8 cellular contexts compared by ENCODE assay signal in genomic region chr12:33605776-33606175, GRCh38.
DNase-seq lines count a peak whose midpoint lies in the region; ATAC-seq and TF ChIP-seq lines count a peak whose summit lies in the region.

No MANE protein-coding gene starts in this region.

- no peak overlapping the region for H2AFZ ChIP-seq in OCI-LY7 (ENCODE audit: low read length)

- H4K20me1 ChIP-seq in OCI-LY7 (ENCODE audit: insufficient read depth, low read length): no peaks in the 10 kb centered on the region

- H3K27ac Mint-ChIP-seq in stimulated activated naive B cell treated with anti-CD40 and anti-IgM and Interleukin-4, amounts not matched to agents 10 μg/mL and 1 μg/mL and 100 μg/mL, for 72 hours: no peak overlapping the region

- TF ChIP-seq CTCF in C4-2B (conservative IDR thresholded peaks at IDR 0.05): peak; percentile 75
- TF ChIP-seq CTCF in HL-60 (IDR thresholded peaks at IDR 0.05; ENCODE audit: insufficient read depth, low read length): no peak
- TF ChIP-seq CTCF in OCI-LY7 (conservative IDR thresholded peaks at IDR 0.05; ENCODE audit: low read length): peak; percentile 41

- H3K4me1 ChIP-seq in OCI-LY7 (ENCODE audit: insufficient read depth, low read length, poor library complexity, severe bottlenecking): no peaks in the 10 kb centered on the region

- H3K9me3 Mint-ChIP-seq in stimulated activated naive B cell treated with anti-CD40 and anti-IgM and Interleukin-4, amounts not matched to agents 10 μg/mL and 1 μg/mL and 100 μg/mL, for 72 hours: peaks cover 3 to 9% of the 10 kb centered on the region in 2 donors

- CTCF ChIA-PET in OCI-LY7 (lab: Charles Lee; ENCODE audit: unreplicated experiment): no interaction called here

- no peaks in the 10 kb centered on the region for H3K36me3 ChIP-seq in OCI-LY7 (ENCODE audit: insufficient read depth, low read length)

- H3K4me3 ChIP-seq in HL-60 (replicated peaks; ENCODE audit: insufficient read depth, low read length) (no peak overlapping the region), OCI-LY7 (ENCODE audit: low read depth, low read length, poor library complexity, severe bottlenecking) (no peak overlapping the region)

- no peak overlapping the region for H3K27ac ChIP-seq in C4-2B
- H3K27ac ChIP-seq in HL-60 (replicated peaks): no peak overlapping the region
- H3K27ac ChIP-seq in OCI-LY7 (ENCODE audit: low read depth, low read length, poor library complexity, severe bottlenecking): no peak overlapping the region

- H3K9me2 ChIP-seq in OCI-LY7 (ENCODE audit: insufficient read depth, low read length): no peaks in the 10 kb centered on the region

- POLR2A ChIA-PET in OCI-LY7 (lab: Charles Lee): interaction anchor here (0.6 kb wide), 2 partner anchors 141 to 398 kb away, joined by 3 to 4 read pairs; no protein-coding TSS in a partner anchor

- BruUV-seq in OCI-LY7 (replicated peaks; lab: Mats Ljungman, UMichigan): no TSS peak

- intact Hi-C loops in OCI-LY7 (cut with micrococcal nuclease; ENCODE audit: unreplicated experiment): no loop called here

- no peaks in the 10 kb centered on the region for H3K27me3 ChIP-seq in HL-60 (ENCODE audit: insufficient read depth, poor library complexity, severe bottlenecking)

- no peaks in the 10 kb centered on the region for H3K36me3 Mint-ChIP-seq in stimulated activated naive B cell treated with anti-CD40 and anti-IgM and Interleukin-4, amounts not matched to agents 10 μg/mL and 1 μg/mL and 100 μg/mL, for 72 hours

- no peak overlapping the region for H3K4me2 ChIP-seq in OCI-LY7 (ENCODE audit: low read length)

- ATAC-seq in stimulated activated naive B cell treated with anti-CD40 and anti-IgM and Interleukin-4, amounts not matched to agents 10 μg/mL and 1 μg/mL and 100 μg/mL, for 72 hours (replicated peaks): no peak

- H3K4me1 Mint-ChIP-seq in stimulated activated naive B cell treated with anti-CD40 and anti-IgM and Interleukin-4, amounts not matched to agents 10 μg/mL and 1 μg/mL and 100 μg/mL, for 72 hours: no peaks in the 10 kb centered on the region

- H3K4me3 Mint-ChIP-seq in stimulated activated naive B cell treated with anti-CD40 and anti-IgM and Interleukin-4, amounts not matched to agents 10 μg/mL and 1 μg/mL and 100 μg/mL, for 72 hours: no peak overlapping the region

- H3K79me2 ChIP-seq in OCI-LY7 (ENCODE audit: insufficient read depth, low read depth, low read length): no peaks in the 10 kb centered on the region

- DNase-seq in HL-60 (ENCODE audit: low read depth in 1 of 2, low spot score in 1 of 2) (peak; percentile 14 to 23), OCI-LY7 (ENCODE audit: low spot score) (peak; percentile 4), glomerular visceral epithelial cell (ENCODE audit: extremely low spot score) (peak; percentile 30), midbrain (lab: John Stamatoyannopoulos, UW) (no peak), Ammon's horn (ENCODE audit: low spot score) (no peak)
- DNase-seq in stimulated activated naive B cell treated with anti-CD40 and anti-IgM and Interleukin-4, amounts not matched to agents 10 μg/mL and 1 μg/mL and 100 μg/mL, for 72 hours: no peak
- no peak for DNase-seq in activated T-cell treated with anti-CD3 and anti-CD28 coated beads, Interleukin-2, amount 50 U/mL, for 1 hour

- peaks cover 0 to 5% of the 10 kb centered on the region in 2 donors for H3K27me3 Mint-ChIP-seq in stimulated activated naive B cell treated with anti-CD40 and anti-IgM and Interleukin-4, amounts not matched to agents 10 μg/mL and 1 μg/mL and 100 μg/mL, for 72 hours

- no peaks in the 10 kb centered on the region for H3K9me3 ChIP-seq in OCI-LY7 (ENCODE audit: low read length)

Comparison
In these comparisons a context has a peak if more than half of its experiments do, and no peak if none do; other contexts are left out.
1. DNase-seq: peak in HL-60 (2 of 2), OCI-LY7 (single experiment) and glomerular visceral epithelial cell (single experiment); none in midbrain (single experiment), Ammon's horn (single experiment), stimulated activated naive B cell treated with anti-CD40 and anti-IgM and Interleukin-4, amounts not matched to agents 10 μg/mL and 1 μg/mL and 100 μg/mL, for 72 hours (single experiment) and activated T-cell treated with anti-CD3 and anti-CD28 coated beads, Interleukin-2, amount 50 U/mL, for 1 hour (single experiment).